In genomic region chr2:26493631-26494030, GRCh38 we compare ENCODE assay signal across 1 cellular context.
TF ChIP-seq lines count a peak whose summit lies in the region.

No MANE protein-coding gene starts in this region.

TF ChIP-seq in GM12878, 131 proteins besides CTCF, POLR2A, EP300 and RAD21 (continued from another document):
- TF ChIP-seq CEBPZ (IDR thresholded peaks at IDR 0.05; ENCODE audit: low read depth, low read length) (no peak), SMAD5 (IDR thresholded peaks at IDR 0.05; ENCODE audit: low read depth) (no peak), RFX5 (IDR thresholded peaks at IDR 0.05; ENCODE audit: low read depth, low read length) (no peak), BRCA1 (IDR thresholded peaks at IDR 0.05; ENCODE audit: low read depth, low read length) (no peak), PML (IDR thresholded peaks at IDR 0.05; ENCODE audit: low read length) (no peak), SKIL (IDR thresholded peaks at IDR 0.05; ENCODE audit: low read depth, poor library complexity, severe bottlenecking) (no peak), HDAC2 (IDR thresholded peaks at IDR 0.05) (no peak), RBBP5 (conservative IDR thresholded peaks at IDR 0.05) (no peak), MYB (IDR thresholded peaks at IDR 0.05; ENCODE audit: borderline replicate concordance, low read depth, low read length) (no peak), ZNF622 (IDR thresholded peaks at IDR 0.05) (no peak), CUX1 (IDR thresholded peaks at IDR 0.05; ENCODE audit: insufficient replicate concordance, low read depth, low read length) (no peak), IRF3 (IDR thresholded peaks at IDR 0.05) (no peak), SMARCA5 (IDR thresholded peaks at IDR 0.05) (no peak)
